ENCODE assay signal across 28 cellular contexts in genomic region chr1:46275030-46275337, GRCh38. TPM values are rescaled to one million over a fixed set of nuclear protein-coding genes. Genes with fewer than 3 reads are reported as not detected.
"Had no signal": no experiment of that assay in that cellular context is flagged by ENCODE, and none has a peak within 500 bp of the region (broad histone marks: within the 10 kb centered on the region; RNA-seq: fewer than 3 reads in every experiment).

No MANE protein-coding gene starts in this region.

- H2AFZ ChIP-seq: neural progenitor cell, parathyroid adenoma had no signal

- ATAC-seq: activated T-cell treated with anti-CD3 and anti-CD28 coated beads, Interleukin-2, amount 50 U/mL, for 72 hours; body of pancreas; left cardiac atrium; left ventricle myocardium superior; upper lobe of right lung had no signal

- H3K27me3 Mint-ChIP-seq: naive B cell had no signal

- H3K9me3 Mint-ChIP-seq: activated naive CD4-positive, alpha-beta T cell treated with anti-CD3 and anti-CD28 coated beads for 36 hours; activated T-cell treated with anti-CD3 and anti-CD28 coated beads, Interleukin-2, amount 50 U/mL, for 72 hours; mesothelial cell of epicardium; naive B cell; neural progenitor cell had no signal

- H3K27ac ChIP-seq: adrenal gland, body of pancreas, colonic mucosa, neural progenitor cell, parathyroid adenoma, right atrium auricular region, suprapubic skin, tibial artery, upper lobe of right lung, WERI-Rb-1 had no signal

- H3K4me2 ChIP-seq: neural progenitor cell had no signal

- H3K36me3 Mint-ChIP-seq: naive B cell had no signal

- H3K4me1 Mint-ChIP-seq: mesothelial cell of epicardium, naive B cell, neural progenitor cell had no signal

- H3K27ac Mint-ChIP-seq: activated naive CD4-positive, alpha-beta T cell treated with anti-CD3 and anti-CD28 coated beads for 36 hours; activated T-cell treated with anti-CD3 and anti-CD28 coated beads, Interleukin-2, amount 50 U/mL, for 72 hours; mesothelial cell of epicardium; neural progenitor cell had no signal

- H3K4me1 ChIP-seq: adrenal gland, body of pancreas, colonic mucosa, neural progenitor cell, right atrium auricular region, suprapubic skin, tibial artery, upper lobe of right lung had no signal

- H3K27me3 ChIP-seq: adrenal gland, body of pancreas, colonic mucosa, neural progenitor cell, right atrium auricular region, suprapubic skin, tibial artery, upper lobe of right lung had no signal

- H3K9ac ChIP-seq: neural progenitor cell, parathyroid adenoma had no signal

- H3K79me2 ChIP-seq: parathyroid adenoma had no signal

- DNase-seq: activated CD4-positive, alpha-beta T cell treated with anti-CD3 and anti-CD28 coated beads, Interleukin-2, amount 50 U/mL, for 4 hours; activated CD4-positive, CD25-positive, alpha-beta regulatory T cell treated with anti-CD3 and anti-CD28 coated beads, Interleukin-2, amount 50 U/mL, for 72 hours; activated effector memory CD4-positive, alpha-beta T cell treated with anti-CD3 and anti-CD28 coated beads, Interleukin-2, amount 50 U/mL, for 16 hours; activated naive CD4-positive, alpha-beta T cell treated with anti-CD3 and anti-CD28 coated beads for 36 hours; activated T-cell treated with anti-CD3 and anti-CD28 coated beads for 4 hours; activated T-cell treated with anti-CD3 and anti-CD28 coated beads, Interleukin-2, amount 50 U/mL, for 72 hours; adrenal gland; aorta; body of pancreas; colonic mucosa; effector CD8-positive, alpha-beta T cell; islet precursor cell; left cardiac atrium; left ventricle myocardium superior; naive B cell; occipital lobe; stimulated activated CD4-positive, alpha-beta T cell treated with anti-CD3 and anti-CD28 coated beads, Interleukin-15, amount 100 ng/mL, for 24 hours; stimulated activated CD4-positive, alpha-beta T cell treated with anti-CD3 and anti-CD28 coated beads, Interleukin-2, amount 100 ng/mL, for 24 hours; stimulated activated naive CD4-positive, alpha-beta T cell; T-helper 9 cell; tibial artery; upper lobe of right lung; WERI-Rb-1 had no signal

- H3K9me3 ChIP-seq: adrenal gland, body of pancreas, colonic mucosa, right atrium auricular region, suprapubic skin, tibial artery, upper lobe of right lung had no signal

- H3K4me3 Mint-ChIP-seq: activated naive CD4-positive, alpha-beta T cell treated with anti-CD3 and anti-CD28 coated beads for 36 hours; activated T-cell treated with anti-CD3 and anti-CD28 coated beads, Interleukin-2, amount 50 U/mL, for 72 hours; mesothelial cell of epicardium; naive B cell; neural progenitor cell had no signal

- H3K4me3 ChIP-seq: adrenal gland, body of pancreas, colonic mucosa, neural progenitor cell, right atrium auricular region, suprapubic skin, tibial artery, upper lobe of right lung had no signal

RNA-seq across cellular contexts. Expression of gene RAD54L, which starts 27.4 kb away (rescaled TPM):
- total RNA-seq: right atrium auricular region had no signal
